In genomic region chr1:34332996-34333395, GRCh38 we compare ENCODE assay signal across 34 cellular contexts.
"Had no signal": no experiment of that assay in that cellular context is flagged by ENCODE, and none has a peak within 500 bp of the region (broad histone marks: within the 10 kb centered on the region; RNA-seq: fewer than 3 reads in every experiment).

No MANE protein-coding gene starts in this region.

- H3K4me3 Mint-ChIP-seq: activated B cell treated with CpG ODN at 0.5 μM for 24 hours; activated CD4-positive, alpha-beta memory T cell treated with anti-CD3 and anti-CD28 coated beads, Interleukin-2, amount 10 ng/mL, durations not matched to agents 7 days and 5 days; activated CD8-positive, alpha-beta memory T cell treated with anti-CD3 and anti-CD28 coated beads, Interleukin-2, amount 10 ng/mL, durations not matched to agents 7 days and 5 days; activated naive CD8-positive, alpha-beta T cell treated with anti-CD3 and anti-CD28 coated beads for 36 hours; activated T-cell treated with anti-CD3 and anti-CD28 coated beads, Interleukin-2, amount 50 U/mL, for 72 hours; activated T-helper 17 cell treated with anti-CD3 and anti-CD28 coated beads, Interleukin-2, amount 50 U/mL, for 72 hours had no signal

- ATAC-seq: activated CD8-positive, alpha-beta memory T cell treated with anti-CD3 and anti-CD28 coated beads, Interleukin-2, amount 10 ng/mL, durations not matched to agents 7 days and 5 days; activated T-cell treated with anti-CD3 and anti-CD28 coated beads, Interleukin-2, amount 50 U/mL, for 72 hours; activated T-helper 17 cell treated with anti-CD3 and anti-CD28 coated beads, Interleukin-2, amount 50 U/mL, for 72 hours had no signal

- H3K9me3 Mint-ChIP-seq: activated B cell treated with CpG ODN at 0.5 μM for 24 hours; activated CD4-positive, alpha-beta memory T cell treated with anti-CD3 and anti-CD28 coated beads, Interleukin-2, amount 10 ng/mL, durations not matched to agents 7 days and 5 days; activated naive CD8-positive, alpha-beta T cell treated with anti-CD3 and anti-CD28 coated beads for 36 hours; activated T-cell treated with anti-CD3 and anti-CD28 coated beads, Interleukin-2, amount 50 U/mL, for 72 hours; activated T-helper 17 cell treated with anti-CD3 and anti-CD28 coated beads, Interleukin-2, amount 50 U/mL, for 72 hours had no signal

- H3K4me2 ChIP-seq: PC-9 had no signal

- H3K27me3 ChIP-seq: brain microvascular endothelial cell had no signal

- H3K4me1 Mint-ChIP-seq: activated B cell treated with CpG ODN at 0.5 μM for 24 hours; activated CD4-positive, alpha-beta memory T cell treated with anti-CD3 and anti-CD28 coated beads, Interleukin-2, amount 10 ng/mL, durations not matched to agents 7 days and 5 days; activated CD8-positive, alpha-beta memory T cell treated with anti-CD3 and anti-CD28 coated beads, Interleukin-2, amount 10 ng/mL, durations not matched to agents 7 days and 5 days; activated naive CD8-positive, alpha-beta T cell treated with anti-CD3 and anti-CD28 coated beads for 36 hours; activated T-helper 17 cell treated with anti-CD3 and anti-CD28 coated beads, Interleukin-2, amount 50 U/mL, for 72 hours had no signal

- H3K36me3 ChIP-seq: brain microvascular endothelial cell had no signal

- H3K27ac ChIP-seq: brain microvascular endothelial cell, PC-9, VCaP had no signal

- H3K36me3 Mint-ChIP-seq: activated CD8-positive, alpha-beta memory T cell treated with anti-CD3 and anti-CD28 coated beads, Interleukin-2, amount 10 ng/mL, durations not matched to agents 7 days and 5 days; activated naive CD8-positive, alpha-beta T cell treated with anti-CD3 and anti-CD28 coated beads for 36 hours had no signal

- H3K27ac Mint-ChIP-seq: activated B cell treated with CpG ODN at 0.5 μM for 24 hours; activated CD4-positive, alpha-beta memory T cell treated with anti-CD3 and anti-CD28 coated beads, Interleukin-2, amount 10 ng/mL, durations not matched to agents 7 days and 5 days; activated CD8-positive, alpha-beta memory T cell treated with anti-CD3 and anti-CD28 coated beads, Interleukin-2, amount 10 ng/mL, durations not matched to agents 7 days and 5 days; activated naive CD8-positive, alpha-beta T cell treated with anti-CD3 and anti-CD28 coated beads for 36 hours; activated T-cell treated with anti-CD3 and anti-CD28 coated beads, Interleukin-2, amount 50 U/mL, for 72 hours; activated T-helper 17 cell treated with anti-CD3 and anti-CD28 coated beads, Interleukin-2, amount 50 U/mL, for 72 hours had no signal

- H3K27me3 Mint-ChIP-seq: activated CD4-positive, alpha-beta memory T cell treated with anti-CD3 and anti-CD28 coated beads, Interleukin-2, amount 10 ng/mL, durations not matched to agents 7 days and 5 days had no signal

- H3K4me3 ChIP-seq: PC-9 had no signal

- DNase-seq: activated B cell treated with CpG ODN at 0.5 μM for 24 hours; activated CD4-positive, alpha-beta memory T cell treated with anti-CD3 and anti-CD28 coated beads, Interleukin-2, amount 10 ng/mL, durations not matched to agents 7 days and 5 days; activated CD4-positive, alpha-beta T cell treated with anti-CD3 and anti-CD28 coated beads for 1 hour; activated CD4-positive, alpha-beta T cell treated with anti-CD3 and anti-CD28 coated beads for 48 hours; activated CD8-positive, alpha-beta memory T cell treated with anti-CD3 and anti-CD28 coated beads for 24 hours; activated CD8-positive, alpha-beta memory T cell treated with anti-CD3 and anti-CD28 coated beads, Interleukin-2, amount 10 ng/mL, durations not matched to agents 7 days and 5 days; activated CD8-positive, alpha-beta memory T cell treated with anti-CD3 and anti-CD28 coated beads, Interleukin-2, amount 50 U/mL, for 48 hours; activated effector memory CD4-positive, alpha-beta T cell treated with anti-CD3 and anti-CD28 coated beads, Interleukin-2, amount 50 U/mL, for 16 hours; activated naive CD4-positive, alpha-beta T cell; activated naive CD4-positive, alpha-beta T cell treated with anti-CD3 and anti-CD28 coated beads, Interleukin-2, amount 50 U/mL, for 16 hours; activated naive CD8-positive, alpha-beta T cell treated with anti-CD3 and anti-CD28 coated beads for 36 hours; activated T-cell treated with anti-CD3 and anti-CD28 coated beads, Interleukin-2, amount 50 U/mL, for 72 hours; amniotic stem cell; aorta; brain microvascular endothelial cell; central memory CD4-positive, alpha-beta T cell; Karpas-422; NCI-H1105; NCI-H1417 treated with DMSO at 0.1 percent for 48 hours; NCI-H1930; NCI-H2081 treated with DMSO at 0.1 percent for 48 hours; NCI-H226; NCI-H446 treated with DMSO at 0.1 percent for 48 hours; NCI-H524; NCI-H69; NCI-H82; PC-9; Right ventricle myocardium superior; SW 1271; T-helper 1 cell; T-helper 2 cell; T-helper 9 cell had no signal

- H2AFZ ChIP-seq: PC-9 had no signal
